Comparison of ENCODE assay signal across 2 cellular contexts in the genomic region with DNA sequence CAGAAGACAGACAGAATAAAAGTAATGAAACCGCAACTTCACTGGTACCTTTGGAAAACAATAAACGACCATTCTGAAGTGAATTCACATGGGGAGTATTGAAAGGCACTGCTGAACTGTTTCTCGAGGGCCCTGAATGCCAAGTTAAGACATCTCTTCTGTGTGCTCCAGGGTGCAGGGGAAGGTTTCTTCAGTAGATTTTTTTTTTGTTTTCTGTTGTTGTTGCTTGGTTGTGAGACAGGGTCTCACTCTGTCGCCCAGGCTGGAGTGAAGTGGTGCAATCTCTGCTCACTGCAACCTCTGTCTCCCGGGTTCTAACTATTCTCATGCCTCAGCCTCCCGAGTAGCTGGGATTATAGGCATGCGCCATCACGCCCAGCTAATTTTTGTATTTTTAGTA. TPM values are rescaled to one million over a fixed set of nuclear protein-coding genes. Genes with fewer than 3 reads are reported as not detected.
"Had no signal": no experiment of that assay in that cellular context is flagged by ENCODE, and none has a peak within 500 bp of the region (broad histone marks: within the 10 kb centered on the region; RNA-seq: fewer than 3 reads in every experiment).

No MANE protein-coding gene starts in this region.

RNA-seq across cellular contexts. Expression of gene ENAH, which starts 15.9 kb away (rescaled TPM):
- total RNA-seq: T-helper 1 cell treated with Interleukin-12 subunit alpha and Interleukin-12 subunit beta and Interleukin-4 antibody, amounts not matched to agents 30 ng/mL and 1 ng/mL, for 36 hours; T-helper 2 cell treated with Interferon-gamma antibody and Interleukin-4, amounts not matched to agents 100 ng/mL and 5 ng/mL, for 36 hours had no signal
